In genomic region chr12:64390275-64390851, GRCh38 we compare ENCODE assay signal across 8 cellular contexts. TPM values are rescaled to one million over a fixed set of nuclear protein-coding genes. Genes with fewer than 3 reads are reported as not detected.
A peak's percentile ranks its signal among the peaks of the same experiment; 100 is the strongest.
DNase-seq lines count a peak whose midpoint lies in the region; ATAC-seq and TF ChIP-seq lines count a peak whose summit lies in the region.

TSS of gene C12orf56 (minus strand) at chr12:64390758. CDS start at chr12:64390565, 193 bp downstream.

- TF ChIP-seq CTCF in AG04450 (IDR thresholded peaks at IDR 0.05; ENCODE audit: low read depth, low read length) (no peak), astrocyte of the cerebellum (IDR thresholded peaks at IDR 0.05; ENCODE audit: low read depth, low read length, missing control alignments) (no peak), upper lobe of left lung (IDR thresholded peaks at IDR 0.05) (no peak)

- 13% methylated on average over 29 of the region's 66 CpGs; no CpG with 5 or more reads in 1 of the 2 donors for WGBS in upper lobe of left lung, 2 donors

- H3K36me3 ChIP-seq in HUES48 (ENCODE audit: control insufficient read depth, insufficient read depth, low read length) (no peaks in the 10 kb centered on the region), upper lobe of left lung (no peaks in the 10 kb centered on the region)

- no peak for TF ChIP-seq EP300 in upper lobe of left lung (IDR thresholded peaks at IDR 0.05)

- H3K4me3 ChIP-seq in AG04450 (ENCODE audit: low read depth, low read length) (peak within 1 kb of the TSS; percentile 55), HUES48 (ENCODE audit: low read depth, low read length) (peak within 1 kb of the TSS; percentile 56), astrocyte of the cerebellum (ENCODE audit: low read depth, low read length) (peak within 1 kb of the TSS; percentile 40), upper lobe of left lung (peak within 1 kb of the TSS in 3 of 4 donors; percentile 33 to 51 (median 49))

- peak within 1 kb of the TSS; percentile 47; the same call in 1 of the 2 replicates for H3K9ac ChIP-seq in HUES48 (ENCODE audit: low read depth, low read length)

- H3K9me3 ChIP-seq in AG04450 (ENCODE audit: control insufficient read depth, insufficient read depth, low read length) = no peaks in the 10 kb centered on the region; the same call in 1 of the 2 replicates
- H3K9me3 ChIP-seq in HUES48 (ENCODE audit: control insufficient read depth, insufficient read depth, low read length) = no peaks in the 10 kb centered on the region
- no peaks in the 10 kb centered on the region for H3K9me3 ChIP-seq in upper lobe of left lung

- POLR2A ChIA-PET in AG04450 (lab: Yijun Ruan, JAX) = interaction anchor here (0.9 kb wide), 1 partner anchor 14 kb away, joined by 6 read pairs; the partner anchor contains the start of gene XPOT

- ATAC-seq in left lobe of liver (peak; percentile 20), upper lobe of left lung (ENCODE audit: low FRiP score in 2 of 2) (peak; percentile 26 to 46), GM21526 (IDR thresholded peaks at IDR 0.05; ENCODE audit: low FRiP score, unreplicated experiment) (no peak)

- in situ Hi-C loops in astrocyte of the cerebellum (cut with HindIII; ENCODE audit: low sequenced_read_pairs) = no loop called here

- DNase-seq in AG04450 (ENCODE audit: low read depth, low spot score) (no peak), astrocyte of the cerebellum (ENCODE audit: low read depth) (no peak), left lobe of liver (ENCODE audit: low spot score) (no peak), upper lobe of left lung (peak; percentile 22 to 85), NCI-H1930 (lab: John Stamatoyannopoulos, UW) (no peak), OCI-M2 (lab: John Stamatoyannopoulos, UW; ENCODE audit: unreplicated experiment) (no peak)

- no peaks in the 10 kb centered on the region for H3K4me1 ChIP-seq in HUES48 (ENCODE audit: control insufficient read depth, insufficient read depth, low read length)
- H3K4me1 ChIP-seq in upper lobe of left lung = peaks cover 8 to 11% (median 9%) of the 10 kb centered on the region in 4 donors

- H3K27ac ChIP-seq in AG04450 (ENCODE audit: low read depth, low read length) (no peak within 1 kb of the TSS), HUES48 (ENCODE audit: low read depth, low read length) (no peak within 1 kb of the TSS), upper lobe of left lung (no peak within 1 kb of the TSS)

- CTCF ChIA-PET in AG04450 (lab: Charles Lee) = interaction anchor here (1.2 to 2.1 kb wide), 3 partner anchors 159 to 568 kb away, joined by 3 to 9 read pairs (median 4); no protein-coding TSS in a partner anchor

- no peaks in the 10 kb centered on the region for H3K27me3 ChIP-seq in AG04450 (ENCODE audit: control insufficient read depth, insufficient read depth, low read length)
- peaks cover 12% of the 10 kb centered on the region for H3K27me3 ChIP-seq in HUES48 (ENCODE audit: control insufficient read depth, insufficient read depth, low read length)
- peaks cover 0 to 13% (median 5%) of the 10 kb centered on the region in 4 donors for H3K27me3 ChIP-seq in upper lobe of left lung

- no peak for TF ChIP-seq POLR2A in upper lobe of left lung (IDR thresholded peaks at IDR 0.05)

RNA-seq across cellular contexts. Expression of gene C12orf56, which starts in this region (rescaled TPM):
- 0.22 and 0.29 TPM in 2 replicates for polyA plus RNA-seq in AG04450 (2011; rRNA removed)
- polyA minus RNA-seq in AG04450 (2011; rRNA and poly(A)+ RNA removed) = 0.04 and 0.14 TPM in 2 replicates
- total RNA-seq in left lobe of liver = not detected
- total RNA-seq in upper lobe of left lung = not detected

Comparison
In these comparisons a context has a peak if more than half of its experiments do, and no peak if none do; other contexts are left out.
1. Peak in ATAC-seq in left lobe of liver; RNA of the gene not detected or under 1 TPM.
2. Peak in DNase-seq, ATAC-seq and H3K4me3 ChIP-seq in upper lobe of left lung; RNA of the gene not detected or under 1 TPM.